In the genomic region with DNA sequence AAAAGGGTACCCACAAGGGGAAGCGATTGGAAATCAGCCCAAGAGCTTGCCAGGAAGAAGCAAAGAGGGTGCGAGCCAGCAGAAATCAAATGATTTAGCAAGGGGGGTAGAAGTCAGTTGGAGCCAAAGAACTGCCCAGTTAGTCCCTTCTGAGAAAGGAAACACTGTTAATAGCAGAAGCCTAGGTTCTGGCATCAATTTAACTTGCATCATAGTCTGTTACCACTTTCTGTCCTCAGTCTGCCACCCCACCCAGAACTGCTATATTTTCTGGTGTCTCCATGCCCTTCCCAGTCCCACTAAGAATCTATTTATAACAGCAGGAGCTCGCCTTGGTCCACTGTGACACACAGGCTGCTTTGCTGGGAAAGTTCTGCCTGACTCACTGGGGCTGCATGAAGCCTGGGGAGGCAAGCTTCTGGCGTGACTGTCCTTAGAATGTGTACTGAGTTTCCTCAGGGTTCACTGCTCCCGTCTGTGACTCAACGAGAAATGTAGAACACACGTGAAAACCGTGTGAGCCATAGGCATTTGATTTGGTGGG, we compare ENCODE assay signal across 11 cellular contexts.
A peak's percentile ranks its signal among the peaks of the same experiment; 100 is the strongest.
DNase-seq lines count a peak whose midpoint lies in the region; ATAC-seq and TF ChIP-seq lines count a peak whose summit lies in the region.
"Had no signal": no experiment of that assay in that cellular context is flagged by ENCODE, and none has a peak within 500 bp of the region (broad histone marks: within the 10 kb centered on the region; RNA-seq: fewer than 3 reads in every experiment).

No MANE protein-coding gene starts in this region.

- no peaks in the 10 kb centered on the region for H3K36me3 Mint-ChIP-seq in naive thymus-derived CD8-positive, alpha-beta T cell
- H3K36me3 Mint-ChIP-seq: CD14-positive monocyte had no signal

- no peaks in the 10 kb centered on the region for H3K9me3 Mint-ChIP-seq in naive thymus-derived CD8-positive, alpha-beta T cell

- no peak for TF ChIP-seq CTCF in AG04450 (IDR thresholded peaks at IDR 0.05; ENCODE audit: low read depth, low read length)
- TF ChIP-seq CTCF in RWPE1 (conservative IDR thresholded peaks at IDR 0.05; ENCODE audit: low read depth) = no peak
- no peak for TF ChIP-seq CTCF in foreskin fibroblast (IDR thresholded peaks at IDR 0.05; ENCODE audit: low read depth, low read length)
- TF ChIP-seq CTCF in omental fat pad (IDR thresholded peaks at IDR 0.05) = no peak

- CTCF ChIA-PET in AG04450 (lab: Charles Lee) (interaction anchor here (0.7 to 1.8 kb wide), 3 partner anchors 85 to 489 kb away, joined by 3 to 11 read pairs (median 6); no protein-coding TSS in a partner anchor), RWPE1 (lab: Yijun Ruan, JAX) (interaction anchor here (0.6 kb wide), 1 partner anchor 905 kb away, joined by 3 read pairs; no protein-coding TSS in a partner anchor)

- no peaks in the 10 kb centered on the region for H3K4me1 Mint-ChIP-seq in naive thymus-derived CD8-positive, alpha-beta T cell
- H3K4me1 Mint-ChIP-seq: CD14-positive monocyte had no signal

- H3K27me3 ChIP-seq in AG04450 (ENCODE audit: control insufficient read depth, insufficient read depth, low read length) = peaks cover 2% of the 10 kb centered on the region

- no peaks in the 10 kb centered on the region for H3K9me3 ChIP-seq in AG04450 (ENCODE audit: control insufficient read depth, insufficient read depth, low read length)

- POLR2A ChIA-PET in AG04450 (lab: Yijun Ruan, JAX) (interaction anchor here (0.6 to 0.9 kb wide), 2 partner anchors 486 to 494 kb away, joined by 3 read pairs; no protein-coding TSS in a partner anchor), RWPE1 (lab: Yijun Ruan, JAX; ENCODE audit: low non-redundant PET) (no interaction called here)
- POLR2A ChIA-PET in naive thymus-derived CD8-positive, alpha-beta T cell (lab: Charles Lee) = no interaction called here

- H3K27ac Mint-ChIP-seq in naive thymus-derived CD8-positive, alpha-beta T cell = no peak overlapping the region
- H3K27ac Mint-ChIP-seq: CD14-positive monocyte had no signal

- no peak overlapping the region; the same call in 1 of the 2 replicates for H3K4me3 ChIP-seq in AG04450 (ENCODE audit: low read depth, low read length)
- no peak overlapping the region for H3K4me3 ChIP-seq in foreskin fibroblast (ENCODE audit: low read depth in 1 of 2, low read length in 2 of 2)

- peaks cover 3 to 30% (median 11%) of the 10 kb centered on the region in 5 donors for H3K27me3 Mint-ChIP-seq in naive thymus-derived CD8-positive, alpha-beta T cell

- no peak overlapping the region for H3K4me3 Mint-ChIP-seq in naive thymus-derived CD8-positive, alpha-beta T cell
- H3K4me3 Mint-ChIP-seq: CD14-positive monocyte had no signal

- H3K27ac ChIP-seq in AG04450 (ENCODE audit: low read depth, low read length) = peak overlapping the region; percentile 85
- H3K27ac ChIP-seq in RWPE1 = peak overlapping the region; percentile 64

- ATAC-seq in omental fat pad (ENCODE audit: low FRiP score) = peak; percentile 95
- no peak for ATAC-seq in naive thymus-derived CD8-positive, alpha-beta T cell

- DNase-seq in AG04450 (ENCODE audit: low read depth, low spot score) (peak; percentile 81), RWPE1 (ENCODE audit: low spot score) (peak; percentile 60), foreskin fibroblast (peak; percentile 98), omental fat pad (ENCODE audit: low spot score) (peak; percentile 25), OCI-M2 (lab: John Stamatoyannopoulos, UW; ENCODE audit: unreplicated experiment) (no peak)
- DNase-seq in activated CD4-positive, CD25-positive, alpha-beta regulatory T cell treated with anti-CD3 and anti-CD28 coated beads, Interleukin-2, amount 50 U/mL, for 72 hours = no peak
- no peak for DNase-seq in activated CD4-positive, CD25-positive, alpha-beta regulatory T cell (lab: John Stamatoyannopoulos, UW)
- DNase-seq in naive thymus-derived CD8-positive, alpha-beta T cell = no peak
- DNase-seq: activated T-cell treated with anti-CD3 and anti-CD28 coated beads for 4 hours; stimulated activated CD4-positive, alpha-beta T cell treated with anti-CD3 and anti-CD28 coated beads, Interleukin-2, amount 100 ng/mL, for 48 hours had no signal

Comparison
In these comparisons a context has a peak if more than half of its experiments do, and no peak if none do; other contexts are left out.
1. DNase-seq: peak in AG04450 (single experiment), RWPE1 (single experiment), foreskin fibroblast (2 of 2) and omental fat pad (single experiment); none in activated CD4-positive, CD25-positive, alpha-beta regulatory T cell treated with anti-CD3 and anti-CD28 coated beads, Interleukin-2, amount 50 U/mL, for 72 hours (single experiment), activated CD4-positive, CD25-positive, alpha-beta regulatory T cell (0 of 4), OCI-M2 (single experiment) and naive thymus-derived CD8-positive, alpha-beta T cell (0 of 10).